In genomic region chr3:31550452-31551251, GRCh38 we compare ENCODE assay signal across 8 cellular contexts. TPM values are rescaled to one million over a fixed set of nuclear protein-coding genes. Genes with fewer than 3 reads are reported as not detected.
DNase-seq lines count a peak whose midpoint lies in the region; ATAC-seq, FAIRE-seq and TF ChIP-seq lines count a peak whose summit lies in the region.

No MANE protein-coding gene starts in this region.

- no peak for TF ChIP-seq EP300 in upper lobe of left lung (IDR thresholded peaks at IDR 0.05)

- peaks cover 10% of the 10 kb centered on the region for H3K36me3 Mint-ChIP-seq in activated CD4-positive, alpha-beta T cell treated with anti-CD3 and anti-CD28 coated beads for 36 hours (ENCODE audit: low read depth)

- peaks cover 2% of the 10 kb centered on the region for H3K9me3 Mint-ChIP-seq in activated CD4-positive, alpha-beta T cell treated with anti-CD3 and anti-CD28 coated beads for 36 hours (ENCODE audit: low read depth)

- POLR2A ChIA-PET in activated CD4-positive, alpha-beta T cell treated with anti-CD3 and anti-CD28 coated beads for 36 hours (lab: Charles Lee): no interaction called here

- intact Hi-C loops in activated CD4-positive, alpha-beta T cell treated with anti-CD3 and anti-CD28 coated beads for 36 hours (cut with DNase I, micrococcal nuclease): loop anchor here (1.0 to 5.0 kb wide), 3 partner anchors 145 to 218 kb away; no protein-coding TSS in a partner anchor

- H3K4me3 ChIP-seq in astrocyte of the spinal cord (ENCODE audit: low read depth, low read length): no peak overlapping the region
- no peak overlapping the region for H3K4me3 ChIP-seq in upper lobe of left lung

- in situ Hi-C loops in astrocyte of the spinal cord (cut with HindIII; ENCODE audit: low sequenced_read_pairs): no loop called here

- H3K27ac ChIP-seq in upper lobe of left lung: no peak overlapping the region

- H3K4me1 ChIP-seq in upper lobe of left lung: peaks cover 12 to 47% (median 35%) of the 10 kb centered on the region in 4 donors

- H3K4me1 Mint-ChIP-seq in activated CD4-positive, alpha-beta T cell treated with anti-CD3 and anti-CD28 coated beads for 36 hours: peaks cover 80% of the 10 kb centered on the region

- 7 to 11% methylated on average over 2 of the region's 2 CpGs for WGBS in upper lobe of left lung, 2 donors

- TF ChIP-seq CTCF in astrocyte of the spinal cord (IDR thresholded peaks at IDR 0.05; ENCODE audit: low read depth, low read length): peak; percentile 71
- TF ChIP-seq CTCF in upper lobe of left lung (IDR thresholded peaks at IDR 0.05): peak in 5 of 6 experiments; percentile 35 to 55 (median 52)

- DNase-seq in activated CD4-positive, alpha-beta T cell treated with anti-CD3 and anti-CD28 coated beads for 36 hours: peak; percentile 21
- no peak for DNase-seq in activated CD4-positive, alpha-beta T cell treated with anti-CD3 and anti-CD28 coated beads, Interleukin-2, amount 50 U/mL, for 4 hours
- peak; percentile 37 for DNase-seq in LHCN-M2 (ENCODE audit: low read depth)
- peak; percentile 41 for DNase-seq in astrocyte of the spinal cord (ENCODE audit: low read depth, low spot score)
- DNase-seq in upper lobe of left lung: no peak
- DNase-seq in nucleus accumbens (lab: John Stamatoyannopoulos, UW): no peak

- peak; percentile 87 for FAIRE-seq in islet of Langerhans (lab: Jason Lieb, UNC)

- ATAC-seq in activated CD4-positive, alpha-beta T cell treated with anti-CD3 and anti-CD28 coated beads for 36 hours: peak; percentile 69
- ATAC-seq in upper lobe of left lung (ENCODE audit: low FRiP score in 2 of 2) (peak in 1 of 2 donors; percentile 52), HG03457 (IDR thresholded peaks at IDR 0.05; ENCODE audit: unreplicated experiment) (no peak)

- no peak for TF ChIP-seq POLR2A in upper lobe of left lung (IDR thresholded peaks at IDR 0.05)

- H3K27me3 Mint-ChIP-seq in activated CD4-positive, alpha-beta T cell treated with anti-CD3 and anti-CD28 coated beads for 36 hours: no peaks in the 10 kb centered on the region

- CTCF ChIA-PET in activated CD4-positive, alpha-beta T cell treated with anti-CD3 and anti-CD28 coated beads for 36 hours (lab: Charles Lee): interaction anchor here (0.6 to 2.7 kb wide), 13 partner anchors 11 to 468 kb away, joined by 3 to 14 read pairs (median 4); partner anchors contain the start of gene STT3B

- H3K27me3 ChIP-seq in upper lobe of left lung: no peaks in the 10 kb centered on the region

- no peaks in the 10 kb centered on the region for H3K9me3 ChIP-seq in upper lobe of left lung

- H3K4me3 Mint-ChIP-seq in activated CD4-positive, alpha-beta T cell treated with anti-CD3 and anti-CD28 coated beads for 36 hours: no peak overlapping the region

- peak overlapping the region; percentile 43 for H3K27ac Mint-ChIP-seq in activated CD4-positive, alpha-beta T cell treated with anti-CD3 and anti-CD28 coated beads for 36 hours

- H3K36me3 ChIP-seq in upper lobe of left lung: no peaks in the 10 kb centered on the region

RNA-seq across cellular contexts. Expression of gene STT3B, which starts 17.9 kb away (rescaled TPM):
- 100 to 1,000 TPM; 104 to 148 TPM for total RNA-seq in activated CD4-positive, alpha-beta T cell treated with anti-CD3 and anti-CD28 coated beads for 36 hours
- total RNA-seq in LHCN-M2 (2014; rRNA removed) (132 and 144 TPM in 2 replicates), upper lobe of left lung (100 to 1,000 TPM in 1 of 6 donors, 10 to 100 TPM in 5; 42.9 to 137 (median 88.8) TPM)
- polyA plus RNA-seq in LHCN-M2 (2012): 40.1 TPM

Comparison
In these comparisons a context has a peak if more than half of its experiments do, and no peak if none do; other contexts are left out.
1. DNase-seq: peak in activated CD4-positive, alpha-beta T cell treated with anti-CD3 and anti-CD28 coated beads for 36 hours (single experiment), LHCN-M2 (single experiment) and astrocyte of the spinal cord (single experiment); none in activated CD4-positive, alpha-beta T cell treated with anti-CD3 and anti-CD28 coated beads, Interleukin-2, amount 50 U/mL, for 4 hours (0 of 2), upper lobe of left lung (0 of 2) and nucleus accumbens (0 of 56).